21 cellular contexts compared by ENCODE assay signal in genomic region chr1:169072945-169073725, GRCh38.
DNase-seq lines count a peak whose midpoint lies in the region; ATAC-seq, FAIRE-seq and TF ChIP-seq lines count a peak whose summit lies in the region.
"Had no signal": no experiment of that assay in that cellular context is flagged by ENCODE, and none has a peak within 500 bp of the region (broad histone marks: within the 10 kb centered on the region; RNA-seq: fewer than 3 reads in every experiment).

No MANE protein-coding gene starts in this region.

- DNase-seq in DMS53 (lab: John Stamatoyannopoulos, UW): peak; percentile 82
- DNase-seq in NCI-H1436 (lab: John Stamatoyannopoulos, UW): peak; percentile 11
- DNase-seq in NCI-H774 (lab: John Stamatoyannopoulos, UW): peak; percentile 71
- DNase-seq in COR-L47 (lab: John Stamatoyannopoulos, UW): no peak
- DNase-seq in H54 (ENCODE audit: insufficient read length, low spot score): no peak
- DNase-seq: activated CD4-positive, alpha-beta T cell treated with anti-CD3 and anti-CD28 coated beads, Interleukin-2, amount 50 U/mL, for 48 hours; activated naive CD8-positive, alpha-beta T cell treated with anti-CD3 and anti-CD28 coated beads, Interleukin-2, amount 10 ng/mL, durations not matched to agents 7 days and 5 days; activated T-cell treated with anti-CD3 and anti-CD28 coated beads, Interleukin-2, amount 50 U/mL, for 4 hours; DND-41; H7; heart left ventricle; naive thymus-derived CD8-positive, alpha-beta T cell; NCI-H1048; stimulated activated CD4-positive, alpha-beta T cell treated with anti-CD3 and anti-CD28 coated beads, Interleukin-4, amount 100 ng/mL, for 4 hours had no signal

- no peak for ATAC-seq in GM18505 (IDR thresholded peaks at IDR 0.05; ENCODE audit: unreplicated experiment)
- ATAC-seq: activated T-cell treated with anti-CD3 and anti-CD28 coated beads, Interleukin-2, amount 50 U/mL, for 4 hours; heart left ventricle; K562; naive thymus-derived CD8-positive, alpha-beta T cell had no signal

- peaks cover 0 to 14% of the 10 kb centered on the region in 2 donors for H3K4me1 ChIP-seq in mucosa of rectum (ENCODE audit: control insufficient read depth in 2 of 2, insufficient read depth in 2 of 2, low read length in 2 of 2)
- H3K4me1 ChIP-seq: BLaER1 treated with 17β-estradiol and CSF1 and Interleukin-3, amounts not matched to agents 10 nM and 100 nM had no signal

- H3K27me3 ChIP-seq in mucosa of rectum (ENCODE audit: control insufficient read depth in 2 of 2, insufficient read depth in 2 of 2, low read length in 2 of 2): no peaks in the 10 kb centered on the region
- H3K27me3 ChIP-seq: BLaER1 treated with 17β-estradiol and CSF1 and Interleukin-3, amounts not matched to agents 10 nM and 100 nM; heart left ventricle had no signal

- peak overlapping the region; percentile 24 to 26 for H3K9ac ChIP-seq in mucosa of rectum (ENCODE audit: low read depth in 1 of 2, low read length in 2 of 2)
- H3K9ac ChIP-seq: BLaER1 treated with 17β-estradiol and CSF1 and Interleukin-3, amounts not matched to agents 10 nM and 100 nM; parathyroid adenoma had no signal

- H3K4me3 ChIP-seq in mucosa of rectum (ENCODE audit: low read length in 2 of 2): peak overlapping the region; percentile 9 to 36
- H3K4me3 ChIP-seq: BLaER1 treated with 17β-estradiol and CSF1 and Interleukin-3, amounts not matched to agents 10 nM and 100 nM; heart left ventricle; K562; skin epidermis had no signal

- no peaks in the 10 kb centered on the region for H3K9me3 ChIP-seq in mucosa of rectum (ENCODE audit: control insufficient read depth in 2 of 2, low read length in 2 of 2)

- peak overlapping the region; percentile 82 to 87 for H3K27ac ChIP-seq in mucosa of rectum (ENCODE audit: low read depth in 2 of 2, low read length in 2 of 2)
- H3K27ac ChIP-seq: BLaER1 treated with 17β-estradiol and CSF1 and Interleukin-3, amounts not matched to agents 10 nM and 100 nM; heart left ventricle; parathyroid adenoma; skin epidermis; VCaP had no signal

- no peak for TF ChIP-seq POLR2A in GM18505 (IDR thresholded peaks at IDR 0.05; ENCODE audit: borderline replicate concordance, extremely low read depth, insufficient read depth, insufficient read length)
- TF ChIP-seq POLR2A in H54 (IDR thresholded peaks at IDR 0.05; ENCODE audit: low read depth, low read length): no peak

- no peak for FAIRE-seq in H54 (lab: Jason Lieb, UNC)
- FAIRE-seq: K562 had no signal

- H3K36me3 ChIP-seq in mucosa of rectum (ENCODE audit: control insufficient read depth in 2 of 2, insufficient read depth in 2 of 2, low read length in 2 of 2): no peaks in the 10 kb centered on the region
- H3K36me3 ChIP-seq: BLaER1 treated with 17β-estradiol and CSF1 and Interleukin-3, amounts not matched to agents 10 nM and 100 nM; heart left ventricle had no signal

Comparison
In these comparisons a context has a peak if more than half of its experiments do, and no peak if none do; other contexts are left out.
1. DNase-seq: peak in DMS53 (single experiment), NCI-H1436 (single experiment) and NCI-H774 (single experiment); none in COR-L47 (single experiment) and H54 (single experiment).